ENCODE assay signal across 18 cellular contexts in genomic region chr19:6264803-6265202, GRCh38. TPM values are rescaled to one million over a fixed set of nuclear protein-coding genes. Genes with fewer than 3 reads are reported as not detected.
A peak's percentile ranks its signal among the peaks of the same experiment; 100 is the strongest.
DNase-seq lines count a peak whose midpoint lies in the region; ATAC-seq, FAIRE-seq and TF ChIP-seq lines count a peak whose summit lies in the region.
"Had no signal": no experiment of that assay in that cellular context is flagged by ENCODE, and none has a peak within 500 bp of the region (broad histone marks: within the 10 kb centered on the region; RNA-seq: fewer than 3 reads in every experiment).

No MANE protein-coding gene starts in this region.

- H3K36me3 ChIP-seq in HepG2 (replicated peaks in 1 of 2; ENCODE audit: control insufficient read depth in 1 of 2, insufficient read depth in 2 of 2, low read length in 2 of 2) (peaks cover 30 to 70% of the 10 kb centered on the region in 2 experiments; a peak in 4 of 5 replicates), right lobe of liver (peaks cover 0 to 15% (median 3%) of the 10 kb centered on the region in 4 donors), astrocyte (ENCODE audit: insufficient read depth, low read length) (peaks cover 2% of the 10 kb centered on the region), neural progenitor cell (no peaks in the 10 kb centered on the region)

- H3K36me3 Mint-ChIP-seq in astrocyte (ENCODE audit: low read depth, unreplicated experiment) (peaks cover 7% of the 10 kb centered on the region), neural progenitor cell (peaks cover 16% of the 10 kb centered on the region)
- peaks cover 44 to 61% of the 10 kb centered on the region in 2 donors for H3K36me3 Mint-ChIP-seq in stimulated activated naive B cell treated with anti-CD40 and anti-IgM and Interleukin-4, amounts not matched to agents 10 μg/mL and 1 μg/mL and 100 μg/mL, for 72 hours

- TF ChIP-seq POLR2A in HepG2 (IDR thresholded peaks at IDR 0.05; ENCODE audit: insufficient read depth in 1 of 2, low read depth in 2 of 2, low read length in 2 of 2) (no peak), right lobe of liver (IDR thresholded peaks at IDR 0.05) (no peak)

- FAIRE-seq in HepG2 (lab: Jason Lieb, UNC) (no peak), astrocyte (lab: Jason Lieb, UNC) (no peak)
- FAIRE-seq: K562 had no signal

- H3K4me1 ChIP-seq in HepG2 (ENCODE audit: insufficient read depth, low read length): peaks cover 28% of the 10 kb centered on the region
- H3K4me1 ChIP-seq in right lobe of liver: peaks cover 0 to 41% (median 16%) of the 10 kb centered on the region in 4 donors
- H3K4me1 ChIP-seq in astrocyte (ENCODE audit: insufficient read depth, low read length): no peaks in the 10 kb centered on the region
- H3K4me1 ChIP-seq in neural progenitor cell: peaks cover 13% of the 10 kb centered on the region
- H3K4me1 ChIP-seq: HAP-1, SJSA1 had no signal

- DNase-seq in HepG2 (ENCODE audit: low spot score) (no peak), right lobe of liver (no peak), astrocyte (ENCODE audit: low read depth) (no peak), neural progenitor cell (ENCODE audit: low spot score) (no peak), RPMI8226 (no peak), NCI-H524 treated with DMSO at 0.1 percent for 48 hours (lab: John Stamatoyannopoulos, UW) (no peak)
- DNase-seq in stimulated activated naive B cell treated with anti-CD40 and anti-IgM and Interleukin-4, amounts not matched to agents 10 μg/mL and 1 μg/mL and 100 μg/mL, for 72 hours: no peak
- no peak for DNase-seq in activated CD4-positive, alpha-beta T cell treated with anti-CD3 and anti-CD28 coated beads for 48 hours
- DNase-seq: 8988T; CD4-positive, alpha-beta memory T cell; DMS153; GDM1; NCI-H1105; PC-9 had no signal

- no peak overlapping the region for H3K4me3 ChIP-seq in HepG2 (replicated peaks in 1 of 3; ENCODE audit: insufficient read depth in 1 of 3, low read depth in 2 of 3, low read length in 3 of 3)
- no peak overlapping the region for H3K4me3 ChIP-seq in right lobe of liver
- H3K4me3 ChIP-seq in astrocyte (ENCODE audit: insufficient read depth, low read depth, low read length): no peak overlapping the region
- H3K4me3 ChIP-seq in neural progenitor cell: no peak overlapping the region
- H3K4me3 ChIP-seq: HAP-1, K562, PC-9, SJSA1 had no signal

- no peak for TF ChIP-seq EP300 in HepG2 (IDR thresholded peaks at IDR 0.05; ENCODE audit: low read depth in 2 of 2, low read length in 2 of 2)
- TF ChIP-seq EP300 in HepG2 (CRISPR knock-in tag; IDR thresholded peaks at IDR 0.05; ENCODE audit: borderline replicate concordance): no peak

- TF ChIP-seq CTCF in HepG2 (CRISPR knock-in tag; IDR thresholded peaks at IDR 0.05) (no peak), right lobe of liver (IDR thresholded peaks at IDR 0.05) (no peak), astrocyte (IDR thresholded peaks at IDR 0.05; ENCODE audit: insufficient read depth, low read depth, low read length) (no peak), neural progenitor cell (IDR thresholded peaks at IDR 0.05) (no peak)

- H3K27ac ChIP-seq in HepG2 (ENCODE audit: extremely low read length, insufficient read depth, low read length): no peak overlapping the region
- no peak overlapping the region for H3K27ac ChIP-seq in right lobe of liver
- no peak overlapping the region for H3K27ac ChIP-seq in astrocyte (ENCODE audit: low read depth, low read length)
- H3K27ac ChIP-seq in neural progenitor cell: no peak overlapping the region
- H3K27ac ChIP-seq: PC-9, SJSA1 had no signal

- H3K27me3 Mint-ChIP-seq in astrocyte (ENCODE audit: low read depth, unreplicated experiment): no peaks in the 10 kb centered on the region
- H3K27me3 Mint-ChIP-seq in neural progenitor cell (ENCODE audit: insufficient read depth, low read depth): no peaks in the 10 kb centered on the region
- H3K27me3 Mint-ChIP-seq in stimulated activated naive B cell treated with anti-CD40 and anti-IgM and Interleukin-4, amounts not matched to agents 10 μg/mL and 1 μg/mL and 100 μg/mL, for 72 hours: no peaks in the 10 kb centered on the region
- H3K27me3 Mint-ChIP-seq: B cell; CD4-positive, alpha-beta memory T cell had no signal

- CTCF ChIA-PET in HepG2 (lab: Yijun Ruan, JAX; ENCODE audit: low intra/inter-chr PET ratio, low total read pairs): no interaction called here

- POLR2A ChIA-PET in HepG2 (lab: Yijun Ruan, JAX): interaction anchor here (0.7 kb wide), 1 partner anchor 211 kb away, joined by 5 read pairs; no protein-coding TSS in a partner anchor

- peaks cover 11% of the 10 kb centered on the region for H3K79me2 ChIP-seq in HepG2 (ENCODE audit: insufficient read depth, low read length)
- peaks cover 88% of the 10 kb centered on the region for H3K79me2 ChIP-seq in astrocyte (ENCODE audit: insufficient read depth, low read length)
- H3K79me2 ChIP-seq in neural progenitor cell (ENCODE audit: low read depth): peaks cover 79% of the 10 kb centered on the region

- peak overlapping the region; percentile 62 for H3K27ac Mint-ChIP-seq in astrocyte (ENCODE audit: unreplicated experiment)
- no peak overlapping the region for H3K27ac Mint-ChIP-seq in neural progenitor cell
- H3K27ac Mint-ChIP-seq in stimulated activated naive B cell treated with anti-CD40 and anti-IgM and Interleukin-4, amounts not matched to agents 10 μg/mL and 1 μg/mL and 100 μg/mL, for 72 hours: peak overlapping the region; percentile 14
- H3K27ac Mint-ChIP-seq: B cell had no signal

- intact Hi-C loops in HepG2 (cut with micrococcal nuclease; ENCODE audit: unreplicated experiment): no loop called here
- intact Hi-C loops in right lobe of liver (cut with DNase I): loop anchor here in 1 of 2 donors (10.0 kb wide), 1 partner anchor 50 kb away; no protein-coding TSS in a partner anchor

- H3K4me2 ChIP-seq in HepG2 (ENCODE audit: low read depth, low read length) (no peak overlapping the region), astrocyte (ENCODE audit: low read length) (no peak overlapping the region), neural progenitor cell (peak overlapping the region; percentile 53)
- H3K4me2 ChIP-seq: PC-9 had no signal

- H4K20me1 ChIP-seq in HepG2 (ENCODE audit: insufficient read depth, low read length): peaks cover 7% of the 10 kb centered on the region; the same call in 1 of the 2 replicates
- H4K20me1 ChIP-seq in astrocyte (ENCODE audit: insufficient read depth, low read length): peaks cover 66% of the 10 kb centered on the region
- peaks cover 73% of the 10 kb centered on the region for H4K20me1 ChIP-seq in neural progenitor cell (ENCODE audit: low read depth)

- H3K4me1 Mint-ChIP-seq in astrocyte (ENCODE audit: low read depth, unreplicated experiment) (peaks cover 4% of the 10 kb centered on the region), neural progenitor cell (peaks cover 7% of the 10 kb centered on the region)
- peaks cover 8 to 15% of the 10 kb centered on the region in 2 donors for H3K4me1 Mint-ChIP-seq in stimulated activated naive B cell treated with anti-CD40 and anti-IgM and Interleukin-4, amounts not matched to agents 10 μg/mL and 1 μg/mL and 100 μg/mL, for 72 hours
- H3K4me1 Mint-ChIP-seq: B cell had no signal

- in situ Hi-C loops in HepG2 (cut with HindIII; ENCODE audit: extremely low pct_ligation_motif_present, low pct_unique_long_range_greater_than_20kb): no loop called here

- no peak overlapping the region for H3K4me3 Mint-ChIP-seq in astrocyte (ENCODE audit: unreplicated experiment)
- no peak overlapping the region for H3K4me3 Mint-ChIP-seq in neural progenitor cell
- no peak overlapping the region for H3K4me3 Mint-ChIP-seq in stimulated activated naive B cell treated with anti-CD40 and anti-IgM and Interleukin-4, amounts not matched to agents 10 μg/mL and 1 μg/mL and 100 μg/mL, for 72 hours
- H3K4me3 Mint-ChIP-seq: B cell; CD4-positive, alpha-beta memory T cell had no signal

- peaks cover 12% of the 10 kb centered on the region for H3F3A ChIP-seq in neural progenitor cell (ENCODE audit: low read depth)

- H3K9me3 ChIP-seq in HepG2 (ENCODE audit: low read length) (no peaks in the 10 kb centered on the region), right lobe of liver (no peaks in the 10 kb centered on the region), astrocyte (ENCODE audit: insufficient read depth, low read depth, low read length) (no peaks in the 10 kb centered on the region), neural progenitor cell (ENCODE audit: low read depth) (no peaks in the 10 kb centered on the region)
- H3K9me3 ChIP-seq: HAP-1, SJSA1 had no signal

- no peak for TF ChIP-seq RAD21 in HepG2 (CRISPR knock-in tag; IDR thresholded peaks at IDR 0.05)

- H3K9ac ChIP-seq in HepG2 (ENCODE audit: insufficient read depth, low read depth, low read length) (no peak overlapping the region), astrocyte (ENCODE audit: low read length) (no peak overlapping the region), neural progenitor cell (no peak overlapping the region)

- H3K27me3 ChIP-seq in HepG2 (ENCODE audit: control insufficient read depth in 1 of 2, insufficient read depth in 2 of 2, low read length in 2 of 2) (no peaks in the 10 kb centered on the region), right lobe of liver (no peaks in the 10 kb centered on the region), astrocyte (ENCODE audit: insufficient read depth, low read length) (no peaks in the 10 kb centered on the region), neural progenitor cell (no peaks in the 10 kb centered on the region)
- H3K27me3 ChIP-seq: SJSA1 had no signal

- ATAC-seq in HepG2 (no peak), right lobe of liver (no peak)
- ATAC-seq in stimulated activated naive B cell treated with anti-CD40 and anti-IgM and Interleukin-4, amounts not matched to agents 10 μg/mL and 1 μg/mL and 100 μg/mL, for 72 hours (replicated peaks): no peak
- ATAC-seq: K562 had no signal

- 97% methylated on average over 4 of the region's 4 CpGs for WGBS in HepG2 (ENCODE audit: low lambda C conversion rate)
- WGBS in right lobe of liver (ENCODE audit: insufficient coverage, low coverage, low lambda C conversion rate, missing lambda C conversion rate): 79% methylated on average over 3 of the region's 4 CpGs

- no TSS peak for BruUV-seq in HepG2 (replicated peaks; lab: Mats Ljungman, UMichigan)

- H2AFZ ChIP-seq in HepG2 (ENCODE audit: low read length) (no peak overlapping the region), astrocyte (ENCODE audit: low read depth, low read length) (no peak overlapping the region), neural progenitor cell (replicated peaks) (no peak overlapping the region)
- H2AFZ ChIP-seq: PC-9 had no signal

- H3K9me3 Mint-ChIP-seq in astrocyte (ENCODE audit: unreplicated experiment): peaks cover 2% of the 10 kb centered on the region
- no peaks in the 10 kb centered on the region for H3K9me3 Mint-ChIP-seq in neural progenitor cell
- H3K9me3 Mint-ChIP-seq in stimulated activated naive B cell treated with anti-CD40 and anti-IgM and Interleukin-4, amounts not matched to agents 10 μg/mL and 1 μg/mL and 100 μg/mL, for 72 hours: no peaks in the 10 kb centered on the region

RNA-seq across cellular contexts. Expression of gene MLLT1, which starts 15.0 kb away (rescaled TPM):
- total RNA-seq in HepG2 (2016; rRNA removed; fragmentation: Illumina TruSeq; extraction: Trizol): 11.6 and 12.2 TPM in 2 replicates
- total RNA-seq in HepG2 (2016; cell fraction: cytosol; rRNA removed; fragmentation: Illumina TruSeq; extraction: Trizol; ENCODE audit: low read depth): 8.6 and 9.6 TPM in 2 replicates
- total RNA-seq in HepG2 (2016; cell fraction: insoluble cytoplasmic fraction; rRNA removed; fragmentation: Illumina TruSeq; extraction: Trizol): 9.5 and 12.5 TPM in 2 replicates
- 12.7 and 15.3 TPM in 2 replicates for total RNA-seq in HepG2 (2016; cell fraction: membrane; rRNA removed; fragmentation: Illumina TruSeq; extraction: Trizol)
- 8.8 and 10.0 TPM in 2 replicates for total RNA-seq in HepG2 (2016; cell fraction: nucleus; rRNA removed; fragmentation: Illumina TruSeq; extraction: Trizol)
- polyA plus RNA-seq in HepG2 (2011; rRNA removed): 11.7 and 12.7 TPM in 2 replicates
- polyA plus RNA-seq in HepG2 (2011; cell fraction: cytosol; rRNA removed): 7.4 and 11.8 TPM in 2 replicates
- 27.2 and 40.6 TPM in 2 replicates for polyA plus RNA-seq in HepG2 (2011; cell fraction: nucleus; rRNA removed)
- polyA plus RNA-seq in HepG2 (2012): 11.3 and 13.5 TPM in 2 replicates
- polyA plus RNA-seq in HepG2 (2016; cell fraction: cytosol; fragmentation: Illumina TruSeq; extraction: Trizol; ENCODE audit: low read depth): 4.7 and 6.0 TPM in 2 replicates
- 21.6 and 27.3 TPM in 2 replicates for polyA plus RNA-seq in HepG2 (2016; cell fraction: insoluble cytoplasmic fraction; fragmentation: Illumina TruSeq; extraction: Trizol; ENCODE audit: low read depth)
- 15.1 and 15.5 TPM in 2 replicates for polyA plus RNA-seq in HepG2 (2016; cell fraction: membrane; fragmentation: Illumina TruSeq; extraction: Trizol; ENCODE audit: low read depth)
- 29.9 and 38.7 TPM in 2 replicates for polyA plus RNA-seq in HepG2 (2016; cell fraction: nucleus; fragmentation: Illumina TruSeq; extraction: Trizol; ENCODE audit: insufficient read depth, low read depth)
- 22.8 and 26.1 TPM in 2 replicates for polyA minus RNA-seq in HepG2 (2011; rRNA and poly(A)+ RNA removed; ENCODE audit: low replicate concordance)
- polyA minus RNA-seq in HepG2 (2011; cell fraction: cytosol; rRNA and poly(A)+ RNA removed): 20.7 and 22.7 TPM in 2 replicates
- polyA minus RNA-seq in HepG2 (2011; cell fraction: nucleus; rRNA and poly(A)+ RNA removed): 5.4 and 5.6 TPM in 2 replicates
- total RNA-seq in right lobe of liver: 10 to 100 TPM; 11.3 to 24.3 (median 15.3) TPM
- 41.6 and 46.0 TPM in 2 replicates for total RNA-seq in astrocyte
- total RNA-seq in neural progenitor cell (ENCODE audit: low replicate concordance): 5.6 and 21.0 TPM in 2 replicates
